Comparison of ENCODE assay signal across 29 cellular contexts in the genomic region with DNA sequence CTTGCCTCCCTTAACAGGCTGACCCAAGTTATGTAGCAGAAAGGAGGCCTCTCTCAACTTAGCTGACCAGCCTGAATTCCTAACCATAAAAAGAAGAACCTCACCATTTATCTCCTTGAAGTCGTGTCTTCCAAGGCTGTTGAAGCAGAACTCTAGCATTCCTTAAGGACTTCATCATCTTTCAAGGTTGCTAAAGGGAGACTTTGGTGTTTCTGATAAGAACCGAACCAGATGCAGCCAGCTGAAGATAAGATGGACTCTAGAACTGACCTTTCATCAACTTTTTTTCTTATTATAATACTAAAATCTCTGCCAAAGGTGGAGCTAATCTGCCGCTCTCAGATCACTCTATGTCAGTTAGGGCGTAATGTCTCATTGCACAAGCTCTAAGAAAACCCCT.
"Had no signal": no experiment of that assay in that cellular context is flagged by ENCODE, and none has a peak within 500 bp of the region (broad histone marks: within the 10 kb centered on the region; RNA-seq: fewer than 3 reads in every experiment).

No MANE protein-coding gene starts in this region.

- H3K4me3 ChIP-seq: esophagus muscularis mucosa, gastrocnemius medialis had no signal

- H3K27me3 Mint-ChIP-seq: activated CD4-positive, alpha-beta T cell treated with anti-CD3 and anti-CD28 coated beads, Interleukin-2, amount 10 ng/mL, durations not matched to agents 24 days and 14 days; activated CD8-positive, alpha-beta memory T cell treated with anti-CD3 and anti-CD28 coated beads, Interleukin-2, amount 10 ng/mL, durations not matched to agents 7 days and 5 days; activated naive CD4-positive, alpha-beta T cell treated with anti-CD3 and anti-CD28 coated beads, Interleukin-2, amount 10 ng/mL, durations not matched to agents 7 days and 5 days; activated naive CD8-positive, alpha-beta T cell treated with anti-CD3 and anti-CD28 coated beads, Interleukin-2, amount 10 ng/mL, durations not matched to agents 7 days and 5 days; effector memory CD8-positive, alpha-beta T cell had no signal

- H3K36me3 ChIP-seq: brain microvascular endothelial cell, esophagus muscularis mucosa, gastrocnemius medialis had no signal

- H3K27me3 ChIP-seq: brain microvascular endothelial cell, esophagus muscularis mucosa, foreskin keratinocyte, gastrocnemius medialis had no signal

- H3K36me3 Mint-ChIP-seq: activated CD4-positive, alpha-beta memory T cell treated with anti-CD3 and anti-CD28 coated beads for 36 hours; activated CD8-positive, alpha-beta memory T cell treated with anti-CD3 and anti-CD28 coated beads, Interleukin-2, amount 10 ng/mL, durations not matched to agents 7 days and 5 days; activated naive CD4-positive, alpha-beta T cell treated with anti-CD3 and anti-CD28 coated beads, Interleukin-2, amount 10 ng/mL, durations not matched to agents 7 days and 5 days; activated naive CD4-positive, alpha-beta T cell treated with anti-CD3 and anti-CD28 coated beads, Interleukin-2, amount 50 U/mL, for 72 hours; activated naive CD8-positive, alpha-beta T cell treated with anti-CD3 and anti-CD28 coated beads, Interleukin-2, amount 10 ng/mL, durations not matched to agents 7 days and 5 days had no signal

- H3K9me3 Mint-ChIP-seq: activated CD4-positive, alpha-beta memory T cell treated with anti-CD3 and anti-CD28 coated beads for 36 hours; activated CD4-positive, alpha-beta T cell treated with anti-CD3 and anti-CD28 coated beads, Interleukin-2, amount 10 ng/mL, durations not matched to agents 24 days and 14 days; activated naive CD4-positive, alpha-beta T cell treated with anti-CD3 and anti-CD28 coated beads, Interleukin-2, amount 10 ng/mL, durations not matched to agents 7 days and 5 days; activated T-helper 1 cell treated with anti-CD3 and anti-CD28 coated beads, Interleukin-12 subunit alpha, Interleukin-12 subunit beta, Interleukin-2, Interleukin-4 antibody, amounts not matched to agents 30 ng/mL and 10 ng/mL and 1 ng/mL, durations not matched to agents 14 hours and 24 hours and 36 hours; activated T-helper 2 cell treated with anti-CD3 and anti-CD28 coated beads, Interferon-gamma antibody, Interleukin-2, Interleukin-4, amounts not matched to agents 10 μg/mL and 5 μg/mL and 100 μg/mL, durations not matched to agents 14 hours and 24 hours and 36 hours had no signal

- ATAC-seq: activated CD4-positive, alpha-beta T cell treated with anti-CD3 and anti-CD28 coated beads for 36 hours; activated CD8-positive, alpha-beta memory T cell treated with anti-CD3 and anti-CD28 coated beads, Interleukin-2, amount 10 ng/mL, durations not matched to agents 7 days and 5 days; activated CD8-positive, alpha-beta T cell treated with anti-CD3 and anti-CD28 coated beads, Interleukin-2, amount 10 ng/mL, durations not matched to agents 7 days and 5 days; activated naive CD4-positive, alpha-beta T cell treated with anti-CD3 and anti-CD28 coated beads, Interleukin-2, amount 50 U/mL, for 72 hours; effector memory CD8-positive, alpha-beta T cell; foreskin keratinocyte; gastrocnemius medialis had no signal

- H3K4me1 Mint-ChIP-seq: activated CD4-positive, alpha-beta T cell treated with anti-CD3 and anti-CD28 coated beads for 36 hours; activated CD4-positive, alpha-beta T cell treated with anti-CD3 and anti-CD28 coated beads, Interleukin-2, amount 10 ng/mL, durations not matched to agents 24 days and 14 days; activated CD8-positive, alpha-beta memory T cell treated with anti-CD3 and anti-CD28 coated beads, Interleukin-2, amount 10 ng/mL, durations not matched to agents 7 days and 5 days; activated naive CD4-positive, alpha-beta T cell treated with anti-CD3 and anti-CD28 coated beads, Interleukin-2, amount 10 ng/mL, durations not matched to agents 7 days and 5 days; activated naive CD8-positive, alpha-beta T cell treated with anti-CD3 and anti-CD28 coated beads, Interleukin-2, amount 10 ng/mL, durations not matched to agents 7 days and 5 days had no signal

- H3K27ac Mint-ChIP-seq: activated CD4-positive, alpha-beta memory T cell treated with anti-CD3 and anti-CD28 coated beads for 36 hours; activated CD4-positive, alpha-beta T cell treated with anti-CD3 and anti-CD28 coated beads for 36 hours; activated CD4-positive, alpha-beta T cell treated with anti-CD3 and anti-CD28 coated beads, Interleukin-2, amount 10 ng/mL, durations not matched to agents 24 days and 14 days; activated CD8-positive, alpha-beta memory T cell treated with anti-CD3 and anti-CD28 coated beads, Interleukin-2, amount 10 ng/mL, durations not matched to agents 7 days and 5 days; activated CD8-positive, alpha-beta T cell treated with anti-CD3 and anti-CD28 coated beads, Interleukin-2, amount 10 ng/mL, durations not matched to agents 7 days and 5 days; activated naive CD4-positive, alpha-beta T cell treated with anti-CD3 and anti-CD28 coated beads, Interleukin-2, amount 10 ng/mL, durations not matched to agents 7 days and 5 days; activated naive CD4-positive, alpha-beta T cell treated with anti-CD3 and anti-CD28 coated beads, Interleukin-2, amount 50 U/mL, for 72 hours; activated naive CD8-positive, alpha-beta T cell treated with anti-CD3 and anti-CD28 coated beads, Interleukin-2, amount 10 ng/mL, durations not matched to agents 7 days and 5 days; activated T-helper 1 cell treated with anti-CD3 and anti-CD28 coated beads, Interleukin-12 subunit alpha, Interleukin-12 subunit beta, Interleukin-2, Interleukin-4 antibody, amounts not matched to agents 30 ng/mL and 10 ng/mL and 1 ng/mL, durations not matched to agents 14 hours and 24 hours and 36 hours; activated T-helper 2 cell treated with anti-CD3 and anti-CD28 coated beads, Interferon-gamma antibody, Interleukin-2, Interleukin-4, amounts not matched to agents 10 μg/mL and 5 μg/mL and 100 μg/mL, durations not matched to agents 14 hours and 24 hours and 36 hours; effector memory CD8-positive, alpha-beta T cell had no signal

- H3K9me3 ChIP-seq: esophagus muscularis mucosa, gastrocnemius medialis had no signal

- DNase-seq: activated CD4-positive, alpha-beta memory T cell treated with anti-CD3 and anti-CD28 coated beads for 36 hours; activated CD4-positive, alpha-beta T cell treated with anti-CD3 and anti-CD28 coated beads for 36 hours; activated CD4-positive, alpha-beta T cell treated with anti-CD3 and anti-CD28 coated beads, Interleukin-2, amount 10 ng/mL, durations not matched to agents 24 days and 14 days; activated CD4-positive, CD25-positive, alpha-beta regulatory T cell; activated CD4-positive, CD25-positive, alpha-beta regulatory T cell treated with anti-CD3 and anti-CD28 coated beads, Interleukin-2, amount 50 U/mL, for 72 hours; activated CD8-positive, alpha-beta memory T cell treated with anti-CD3 and anti-CD28 coated beads, Interleukin-2, amount 10 ng/mL, durations not matched to agents 7 days and 5 days; activated CD8-positive, alpha-beta memory T cell treated with anti-CD3 and anti-CD28 coated beads, Interleukin-2, amount 50 U/mL, for 4 hours; activated CD8-positive, alpha-beta T cell treated with anti-CD3 and anti-CD28 coated beads, Interleukin-2, amount 10 ng/mL, durations not matched to agents 7 days and 5 days; activated gamma-delta T cell; activated naive CD4-positive, alpha-beta T cell; activated naive CD4-positive, alpha-beta T cell treated with anti-CD3 and anti-CD28 coated beads, Interleukin-2, amount 10 ng/mL, durations not matched to agents 7 days and 5 days; activated naive CD8-positive, alpha-beta T cell treated with anti-CD3 and anti-CD28 coated beads, Interleukin-2, amount 10 ng/mL, durations not matched to agents 7 days and 5 days; activated T-cell treated with anti-CD3 and anti-CD28 coated beads, Interleukin-2, amount 50 U/mL, for 1 hour; activated T-cell treated with anti-CD3 and anti-CD28 coated beads, Interleukin-2, amount 50 U/mL, for 48 hours; amniotic stem cell; anterior cingulate cortex; brain microvascular endothelial cell; cortex of kidney; dermis blood vessel endothelial cell; effector CD4-positive, alpha-beta T cell; effector memory CD8-positive, alpha-beta T cell; erythroblast; foreskin keratinocyte; gastrocnemius medialis; T-helper 2 cell had no signal

- H3K4me1 ChIP-seq: esophagus muscularis mucosa, gastrocnemius medialis had no signal

- H3K4me3 Mint-ChIP-seq: activated CD4-positive, alpha-beta memory T cell treated with anti-CD3 and anti-CD28 coated beads for 36 hours; activated CD4-positive, alpha-beta T cell treated with anti-CD3 and anti-CD28 coated beads for 36 hours; activated CD4-positive, alpha-beta T cell treated with anti-CD3 and anti-CD28 coated beads, Interleukin-2, amount 10 ng/mL, durations not matched to agents 24 days and 14 days; activated CD8-positive, alpha-beta memory T cell treated with anti-CD3 and anti-CD28 coated beads, Interleukin-2, amount 10 ng/mL, durations not matched to agents 7 days and 5 days; activated CD8-positive, alpha-beta T cell treated with anti-CD3 and anti-CD28 coated beads, Interleukin-2, amount 10 ng/mL, durations not matched to agents 7 days and 5 days; activated naive CD4-positive, alpha-beta T cell treated with anti-CD3 and anti-CD28 coated beads, Interleukin-2, amount 10 ng/mL, durations not matched to agents 7 days and 5 days; activated naive CD8-positive, alpha-beta T cell treated with anti-CD3 and anti-CD28 coated beads, Interleukin-2, amount 10 ng/mL, durations not matched to agents 7 days and 5 days; activated T-helper 1 cell treated with anti-CD3 and anti-CD28 coated beads, Interleukin-12 subunit alpha, Interleukin-12 subunit beta, Interleukin-2, Interleukin-4 antibody, amounts not matched to agents 30 ng/mL and 10 ng/mL and 1 ng/mL, durations not matched to agents 14 hours and 24 hours and 36 hours; effector memory CD8-positive, alpha-beta T cell had no signal
